Comparison of ENCODE assay signal across 1 cellular context in genomic region chr6:169986171-169986847, GRCh38.
TF ChIP-seq lines count a peak whose summit lies in the region.

No MANE protein-coding gene starts in this region.

TF ChIP-seq in H1, 55 proteins besides CTCF, POLR2A, EP300 and RAD21:
- TF ChIP-seq JUND (IDR thresholded peaks at IDR 0.05; ENCODE audit: low read length): no peak
- TF ChIP-seq SP4 (IDR thresholded peaks at IDR 0.05; ENCODE audit: low read length): no peak
- no peak for TF ChIP-seq CEBPB (IDR thresholded peaks at IDR 0.05; ENCODE audit: low read depth, low read length)
- no peak for TF ChIP-seq TBP (IDR thresholded peaks at IDR 0.05; ENCODE audit: low read depth, low read length)
- no peak for TF ChIP-seq SP2 (IDR thresholded peaks at IDR 0.05; ENCODE audit: low read length)
- no peak for TF ChIP-seq BACH1 (IDR thresholded peaks at IDR 0.05; ENCODE audit: low read length)
- TF ChIP-seq KDM5A (IDR thresholded peaks at IDR 0.05; ENCODE audit: low read length): no peak
- TF ChIP-seq POU5F1 (IDR thresholded peaks at IDR 0.05; ENCODE audit: low read depth, low read length): no peak
- no peak for TF ChIP-seq SRF (IDR thresholded peaks at IDR 0.05; ENCODE audit: low read depth, low read length)
- no peak for TF ChIP-seq KDM4A (IDR thresholded peaks at IDR 0.05; ENCODE audit: low read depth, low read length, severe bottlenecking)
- TF ChIP-seq ATF3 (IDR thresholded peaks at IDR 0.05; ENCODE audit: insufficient read depth, low read depth, low read length): no peak
- TF ChIP-seq NANOG (IDR thresholded peaks at IDR 0.05; ENCODE audit: insufficient read depth, low read depth, low read length, poor library complexity, severe bottlenecking): no peak
- no peak for TF ChIP-seq ZNF274 (IDR thresholded peaks at IDR 0.05; ENCODE audit: borderline replicate concordance, extremely low read depth, low read length)
- TF ChIP-seq BRCA1 (IDR thresholded peaks at IDR 0.05; ENCODE audit: low read depth, low read length): no peak
- no peak for TF ChIP-seq CBX5 (IDR thresholded peaks at IDR 0.05; ENCODE audit: low read depth, low read length)
- TF ChIP-seq BCL11A (IDR thresholded peaks at IDR 0.05; ENCODE audit: low read depth in 2 of 2, low read length in 2 of 2): no peak
- no peak for TF ChIP-seq KDM1A (IDR thresholded peaks at IDR 0.05; ENCODE audit: borderline replicate concordance, low read length)
- no peak for TF ChIP-seq SUZ12 (IDR thresholded peaks at IDR 0.05; ENCODE audit: low read length)
- TF ChIP-seq CHD2 (IDR thresholded peaks at IDR 0.05; ENCODE audit: low read length): no peak
